In genomic region chr17:29091591-29092291, GRCh38 we compare ENCODE assay signal across 13 cellular contexts. TPM values are rescaled to one million over a fixed set of nuclear protein-coding genes. Genes with fewer than 3 reads are reported as not detected.
DNase-seq lines count a peak whose midpoint lies in the region; ATAC-seq and TF ChIP-seq lines count a peak whose summit lies in the region.
"Had no signal": no experiment of that assay in that cellular context is flagged by ENCODE, and none has a peak within 500 bp of the region (broad histone marks: within the 10 kb centered on the region; RNA-seq: fewer than 3 reads in every experiment).

No MANE protein-coding gene starts in this region.

- H3K36me3 Mint-ChIP-seq in activated T-cell treated with anti-CD3 and anti-CD28 coated beads, Interleukin-2, amount 50 U/mL, for 4 hours (ENCODE audit: insufficient read depth): peaks cover 23% of the 10 kb centered on the region

- no peak for TF ChIP-seq CTCF in A673 (conservative IDR thresholded peaks at IDR 0.05; ENCODE audit: low read depth, low read length)
- TF ChIP-seq CTCF in dorsolateral prefrontal cortex (IDR thresholded peaks at IDR 0.05 in 54 of 56, conservative IDR thresholded peaks at IDR 0.05 in 2 of 56; ENCODE audit: low read depth in 1 of 56, partially characterized antibody in 56 of 56): no peak
- TF ChIP-seq CTCF in vagina (IDR thresholded peaks at IDR 0.05): no peak

- DNase-seq in A673 (ENCODE audit: low spot score): no peak
- DNase-seq in NCI-H1436 (lab: John Stamatoyannopoulos, UW): peak; percentile 50
- peak; percentile 36 for DNase-seq in NCI-H774 (lab: John Stamatoyannopoulos, UW)
- peak in 1 of 10 donors; percentile 61 for DNase-seq in dorsolateral prefrontal cortex
- DNase-seq in activated T-cell treated with anti-CD3 and anti-CD28 coated beads, Interleukin-2, amount 50 U/mL, for 4 hours: no peak
- no peak for DNase-seq in HCEC 1CT
- DNase-seq in NCI-H345 treated with DMSO at 0.1 percent for 48 hours (lab: John Stamatoyannopoulos, UW; ENCODE audit: unreplicated experiment): no peak
- no peak for DNase-seq in vagina (ENCODE audit: extremely low spot score in 2 of 2)
- DNase-seq: activated CD4-positive, alpha-beta T cell treated with anti-CD3 and anti-CD28 coated beads, Interleukin-2, amount 10 ng/mL, durations not matched to agents 7 days and 5 days; DND-41 had no signal

- H3K27me3 Mint-ChIP-seq in activated T-cell treated with anti-CD3 and anti-CD28 coated beads, Interleukin-2, amount 50 U/mL, for 4 hours (ENCODE audit: low read depth): no peaks in the 10 kb centered on the region
- H3K27me3 Mint-ChIP-seq: activated CD4-positive, alpha-beta T cell treated with anti-CD3 and anti-CD28 coated beads, Interleukin-2, amount 10 ng/mL, durations not matched to agents 7 days and 5 days; memory B cell had no signal

- H3K4me3 Mint-ChIP-seq in activated T-cell treated with anti-CD3 and anti-CD28 coated beads, Interleukin-2, amount 50 U/mL, for 4 hours: no peak overlapping the region
- H3K4me3 Mint-ChIP-seq: activated CD4-positive, alpha-beta T cell treated with anti-CD3 and anti-CD28 coated beads, Interleukin-2, amount 10 ng/mL, durations not matched to agents 7 days and 5 days; memory B cell had no signal

- peaks cover 15% of the 10 kb centered on the region for H3K36me3 ChIP-seq in A673 (ENCODE audit: insufficient read depth, low read length, poor library complexity, severe bottlenecking)
- H3K36me3 ChIP-seq in vagina: peaks cover 0 to 89% of the 10 kb centered on the region in 2 donors

- CTCF ChIA-PET in A673 (lab: Charles Lee): interaction anchor here (1.1 kb wide), 1 partner anchor 25 kb away, joined by 4 read pairs; no protein-coding TSS in a partner anchor

- H3K4me3 ChIP-seq in A673 (ENCODE audit: low read depth, low read length, poor library complexity, severe bottlenecking) (no peak overlapping the region), dorsolateral prefrontal cortex (no peak overlapping the region), vagina (no peak overlapping the region)
- H3K4me3 ChIP-seq: GM12878 had no signal

- H3K27me3 ChIP-seq in A673 (replicated peaks; ENCODE audit: insufficient read depth, low read depth, low read length, poor library complexity) (no peaks in the 10 kb centered on the region), dorsolateral prefrontal cortex (no peaks in the 10 kb centered on the region), vagina (no peaks in the 10 kb centered on the region)

- POLR2A ChIA-PET in A673 (lab: Charles Lee; ENCODE audit: low non-redundant PET): no interaction called here

- ATAC-seq in activated T-cell treated with anti-CD3 and anti-CD28 coated beads, Interleukin-2, amount 50 U/mL, for 4 hours: no peak
- ATAC-seq: GM12878 had no signal

- intact Hi-C loops in A673 (cut with micrococcal nuclease; ENCODE audit: unreplicated experiment) (no loop called here), dorsolateral prefrontal cortex (cut with DNase I) (loop anchor here in 1 of 2 donors (5.0 kb wide), 1 partner anchor 124 kb away; no protein-coding TSS in a partner anchor), vagina (cut with DNase I) (no loop called here)

- no peaks in the 10 kb centered on the region for H3K4me1 Mint-ChIP-seq in activated T-cell treated with anti-CD3 and anti-CD28 coated beads, Interleukin-2, amount 50 U/mL, for 4 hours (ENCODE audit: low read depth)
- H3K4me1 Mint-ChIP-seq: activated CD4-positive, alpha-beta T cell treated with anti-CD3 and anti-CD28 coated beads, Interleukin-2, amount 10 ng/mL, durations not matched to agents 7 days and 5 days; memory B cell had no signal

- H3K4me1 ChIP-seq in A673 (ENCODE audit: insufficient read depth, low read length, poor library complexity, severe bottlenecking) (peaks cover 39% of the 10 kb centered on the region), vagina (no peaks in the 10 kb centered on the region)
- H3K4me1 ChIP-seq: parathyroid adenoma had no signal

- H3K9me3 Mint-ChIP-seq in activated T-cell treated with anti-CD3 and anti-CD28 coated beads, Interleukin-2, amount 50 U/mL, for 4 hours: no peaks in the 10 kb centered on the region
- H3K9me3 Mint-ChIP-seq: activated CD4-positive, alpha-beta T cell treated with anti-CD3 and anti-CD28 coated beads, Interleukin-2, amount 10 ng/mL, durations not matched to agents 7 days and 5 days; memory B cell had no signal

- H3K9me3 ChIP-seq in A673 (ENCODE audit: low read depth, low read length, poor library complexity, severe bottlenecking) (no peaks in the 10 kb centered on the region), vagina (no peaks in the 10 kb centered on the region)

- no TSS peak for BruUV-seq in A673 (replicated peaks; lab: Mats Ljungman, UMichigan)

- H3K27ac ChIP-seq in A673 (ENCODE audit: low read depth, low read length, poor library complexity, severe bottlenecking) (peak overlapping the region; percentile 32), dorsolateral prefrontal cortex (peak overlapping the region in 56 of 59 donors; percentile 1 to 94 (median 78)), vagina (no peak overlapping the region)
- H3K27ac ChIP-seq: parathyroid adenoma had no signal

- no peak for TF ChIP-seq POLR2A in vagina (IDR thresholded peaks at IDR 0.05)

RNA-seq across cellular contexts. Expression of gene PIPOX, which starts 48.8 kb away (rescaled TPM):
- 7.8 and 8.8 TPM in 2 replicates for total RNA-seq in A673 (2021)
- total RNA-seq in dorsolateral prefrontal cortex: 10 to 100 TPM in 67 of 120 experiments, 1 to 10 TPM in 53; 3.8 to 24.7 (median 10.6) TPM
- 1 to 10 TPM; 1.2 to 1.7 (median 1.5) TPM for total RNA-seq in activated T-cell treated with anti-CD3 and anti-CD28 coated beads, Interleukin-2, amount 50 U/mL, for 4 hours
- total RNA-seq in vagina: 1.7 TPM

Comparison
In these comparisons a context has a peak if more than half of its experiments do, and no peak if none do; other contexts are left out.
1. DNase-seq: peak in NCI-H1436 (single experiment) and NCI-H774 (single experiment); none in A673 (single experiment), activated T-cell treated with anti-CD3 and anti-CD28 coated beads, Interleukin-2, amount 50 U/mL, for 4 hours (single experiment), HCEC 1CT (single experiment), NCI-H345 treated with DMSO at 0.1 percent for 48 hours (single experiment) and vagina (0 of 2).